Comparison of ENCODE assay signal across 26 cellular contexts in the genomic region with DNA sequence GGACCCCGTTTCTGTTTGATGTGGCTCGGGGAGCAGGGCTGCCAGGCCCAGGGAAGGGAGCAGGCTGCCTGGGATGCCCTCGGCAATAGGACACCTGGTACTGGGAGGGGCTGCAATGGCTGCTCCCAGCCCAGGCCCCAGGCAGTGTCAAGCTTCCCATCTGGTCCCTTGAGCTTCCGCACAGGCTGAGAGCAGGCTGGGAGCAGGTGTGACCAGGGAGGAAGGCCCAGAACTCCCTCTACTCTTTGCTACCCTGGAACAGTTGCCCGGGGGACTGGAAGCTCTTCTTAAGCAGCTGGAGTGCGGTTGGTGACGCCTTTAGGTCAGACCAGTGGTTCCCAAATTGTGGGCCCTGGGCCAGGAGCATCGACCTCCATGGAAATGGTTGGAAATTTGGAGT.
DNase-seq lines count a peak whose midpoint lies in the region; ATAC-seq, FAIRE-seq and TF ChIP-seq lines count a peak whose summit lies in the region.
"Had no signal": no experiment of that assay in that cellular context is flagged by ENCODE, and none has a peak within 500 bp of the region (broad histone marks: within the 10 kb centered on the region; RNA-seq: fewer than 3 reads in every experiment).

No MANE protein-coding gene starts in this region.

- H3K9me3 Mint-ChIP-seq in nephron progenitor cell, result peaks cover 13% of the 10 kb centered on the region
- H3K9me3 Mint-ChIP-seq in natural killer cell treated with Interleukin-12 subunit alpha and Interleukin-12 subunit beta and Interleukin-15 and Interleukin-18, amount 100 ng/mL, for 72 hours, result no peaks in the 10 kb centered on the region
- H3K9me3 Mint-ChIP-seq: activated B cell treated with CpG ODN at 0.5 μM for 24 hours; activated naive CD8-positive, alpha-beta T cell treated with anti-CD3 and anti-CD28 coated beads for 36 hours; CD8-positive, alpha-beta T cell; central memory CD8-positive, alpha-beta T cell had no signal

- TF ChIP-seq CTCF in bronchial epithelial cell (IDR thresholded peaks at IDR 0.05; ENCODE audit: insufficient read depth, low read length, severe bottlenecking), result no peak
- TF ChIP-seq CTCF in nephron progenitor cell (IDR thresholded peaks at IDR 0.05), result no peak
- TF ChIP-seq CTCF in thyroid gland (IDR thresholded peaks at IDR 0.05), result no peak

- peak; percentile 23 for FAIRE-seq in bronchial epithelial cell (lab: Jason Lieb, UNC)
- FAIRE-seq: H54, K562, small intestine had no signal

- DNase-seq in NCI-H1092 treated with DMSO at 0.1 percent for 48 hours (lab: John Stamatoyannopoulos, UW), result peak; percentile 5
- DNase-seq in NCI-H1092 (lab: John Stamatoyannopoulos, UW), result no peak
- DNase-seq in NCI-H2107 (lab: John Stamatoyannopoulos, UW), result peak; percentile 14
- no peak for DNase-seq in bronchial epithelial cell (ENCODE audit: low read depth)
- no peak for DNase-seq in nephron progenitor cell
- no peak for DNase-seq in natural killer cell treated with Interleukin-12 subunit alpha and Interleukin-12 subunit beta and Interleukin-15 and Interleukin-18, amount 100 ng/mL, for 72 hours (ENCODE audit: low spot score)
- DNase-seq in thyroid gland, result no peak
- no peak for DNase-seq in MV-4-11 (lab: John Stamatoyannopoulos, UW)
- DNase-seq: activated B cell treated with CpG ODN at 0.5 μM for 24 hours; activated CD4-positive, alpha-beta T cell treated with anti-CD3 and anti-CD28 coated beads, Interleukin-2, amount 50 U/mL, for 4 hours; activated effector memory CD4-positive, alpha-beta T cell treated with Interleukin-2 at 50 U/mL for 16 hours; activated naive CD8-positive, alpha-beta T cell treated with anti-CD3 and anti-CD28 coated beads for 36 hours; AML-193; CD8-positive, alpha-beta T cell; DMS79 treated with DMSO at 0.1 percent for 48 hours; kidney glomerular epithelial cell; MG63; NCI-H146; NCI-H226; nucleus accumbens; small intestine; stimulated activated CD4-positive, alpha-beta T cell treated with anti-CD3 and anti-CD28 coated beads, Interleukin-2, amount 100 ng/mL, for 24 hours; T-helper 9 cell had no signal

- H3K36me3 ChIP-seq in bronchial epithelial cell (ENCODE audit: control insufficient read depth, insufficient read depth, low read length) (no peaks in the 10 kb centered on the region), thyroid gland (no peaks in the 10 kb centered on the region)
- H3K36me3 ChIP-seq: MG63 had no signal

- H3K27me3 Mint-ChIP-seq in nephron progenitor cell (ENCODE audit: low read depth, poor library complexity), result peaks cover 18% of the 10 kb centered on the region
- H3K27me3 Mint-ChIP-seq in natural killer cell treated with Interleukin-12 subunit alpha and Interleukin-12 subunit beta and Interleukin-15 and Interleukin-18, amount 100 ng/mL, for 72 hours, result peaks cover 9 to 31% of the 10 kb centered on the region in 2 donors
- H3K27me3 Mint-ChIP-seq: activated B cell treated with CpG ODN at 0.5 μM for 24 hours; activated naive CD8-positive, alpha-beta T cell treated with anti-CD3 and anti-CD28 coated beads for 36 hours had no signal

- peaks cover 16% of the 10 kb centered on the region for H3K4me1 Mint-ChIP-seq in nephron progenitor cell
- no peaks in the 10 kb centered on the region for H3K4me1 Mint-ChIP-seq in natural killer cell treated with Interleukin-12 subunit alpha and Interleukin-12 subunit beta and Interleukin-15 and Interleukin-18, amount 100 ng/mL, for 72 hours (ENCODE audit: low read depth in 2 of 2)
- H3K4me1 Mint-ChIP-seq: activated B cell treated with CpG ODN at 0.5 μM for 24 hours; central memory CD8-positive, alpha-beta T cell had no signal

- intact Hi-C loops in thyroid gland (cut with DNase I), result no loop called here

- H3K27ac Mint-ChIP-seq in nephron progenitor cell, result peak overlapping the region; percentile 93
- H3K27ac Mint-ChIP-seq in natural killer cell treated with Interleukin-12 subunit alpha and Interleukin-12 subunit beta and Interleukin-15 and Interleukin-18, amount 100 ng/mL, for 72 hours, result no peak overlapping the region
- H3K27ac Mint-ChIP-seq: activated B cell treated with CpG ODN at 0.5 μM for 24 hours; activated naive CD8-positive, alpha-beta T cell treated with anti-CD3 and anti-CD28 coated beads for 36 hours; CD8-positive, alpha-beta T cell had no signal

- ATAC-seq in natural killer cell treated with Interleukin-12 subunit alpha and Interleukin-12 subunit beta and Interleukin-15 and Interleukin-18, amount 100 ng/mL, for 72 hours, result no peak
- ATAC-seq: CD8-positive, alpha-beta T cell; K562 had no signal

- H3K27me3 ChIP-seq in bronchial epithelial cell (ENCODE audit: control insufficient read depth, insufficient read depth, low read length), result no peaks in the 10 kb centered on the region
- H3K27me3 ChIP-seq in thyroid gland, result no peaks in the 10 kb centered on the region
- H3K27me3 ChIP-seq: MG63 had no signal

- no peaks in the 10 kb centered on the region for H3K4me1 ChIP-seq in thyroid gland

- H3K4me3 ChIP-seq in bronchial epithelial cell (ENCODE audit: low read depth, low read length), result no peak overlapping the region
- H3K4me3 ChIP-seq in thyroid gland (replicated peaks in 1 of 3), result no peak overlapping the region
- H3K4me3 ChIP-seq: K562, MG63 had no signal

- H3K27ac ChIP-seq in thyroid gland, result no peak overlapping the region

- no peak for TF ChIP-seq POLR2A in thyroid gland (IDR thresholded peaks at IDR 0.05)

- no peaks in the 10 kb centered on the region for H3K36me3 Mint-ChIP-seq in nephron progenitor cell (ENCODE audit: low read depth)
- H3K36me3 Mint-ChIP-seq in natural killer cell treated with Interleukin-12 subunit alpha and Interleukin-12 subunit beta and Interleukin-15 and Interleukin-18, amount 100 ng/mL, for 72 hours, result no peaks in the 10 kb centered on the region
- H3K36me3 Mint-ChIP-seq: CD8-positive, alpha-beta T cell had no signal

- no peak overlapping the region for H3K4me3 Mint-ChIP-seq in nephron progenitor cell
- no peak overlapping the region for H3K4me3 Mint-ChIP-seq in natural killer cell treated with Interleukin-12 subunit alpha and Interleukin-12 subunit beta and Interleukin-15 and Interleukin-18, amount 100 ng/mL, for 72 hours
- H3K4me3 Mint-ChIP-seq: activated B cell treated with CpG ODN at 0.5 μM for 24 hours; activated naive CD8-positive, alpha-beta T cell treated with anti-CD3 and anti-CD28 coated beads for 36 hours; CD8-positive, alpha-beta T cell; central memory CD8-positive, alpha-beta T cell had no signal

- WGBS in thyroid gland, 2 donors, result 80 to 83% methylated on average over 8 of the region's 8 CpGs

- H3K9me3 ChIP-seq in thyroid gland, result no peaks in the 10 kb centered on the region
- H3K9me3 ChIP-seq: MG63 had no signal

Comparison
In these comparisons a context has a peak if more than half of its experiments do, and no peak if none do; other contexts are left out.
1. DNase-seq: peak in NCI-H1092 treated with DMSO at 0.1 percent for 48 hours (single experiment) and NCI-H2107 (single experiment); none in NCI-H1092 (single experiment), bronchial epithelial cell (single experiment), nephron progenitor cell (single experiment), natural killer cell treated with Interleukin-12 subunit alpha and Interleukin-12 subunit beta and Interleukin-15 and Interleukin-18, amount 100 ng/mL, for 72 hours (single experiment), thyroid gland (0 of 2) and MV-4-11 (single experiment).